In genomic region chr1:207882692-207883091, GRCh38 we compare ENCODE assay signal across 1 cellular context.
TF ChIP-seq lines count a peak whose summit lies in the region.

No MANE protein-coding gene starts in this region.

TF ChIP-seq in K562, 482 proteins besides CTCF, POLR2A, EP300 and RAD21 (continued from another document):
- TF ChIP-seq ZBTB2 (IDR thresholded peaks at IDR 0.05) = no peak
- TF ChIP-seq SRSF9 (IDR thresholded peaks at IDR 0.05; ENCODE audit: borderline replicate concordance, low read depth, low read length) = no peak
- TF ChIP-seq NCOR1 (IDR thresholded peaks at IDR 0.05) = no peak
- TF ChIP-seq NFIC (IDR thresholded peaks at IDR 0.05) = no peak
- no peak for TF ChIP-seq EP400 (IDR thresholded peaks at IDR 0.05)
TF ChIP-seq in K562: peak in this region for 0.
